In the genomic region with DNA sequence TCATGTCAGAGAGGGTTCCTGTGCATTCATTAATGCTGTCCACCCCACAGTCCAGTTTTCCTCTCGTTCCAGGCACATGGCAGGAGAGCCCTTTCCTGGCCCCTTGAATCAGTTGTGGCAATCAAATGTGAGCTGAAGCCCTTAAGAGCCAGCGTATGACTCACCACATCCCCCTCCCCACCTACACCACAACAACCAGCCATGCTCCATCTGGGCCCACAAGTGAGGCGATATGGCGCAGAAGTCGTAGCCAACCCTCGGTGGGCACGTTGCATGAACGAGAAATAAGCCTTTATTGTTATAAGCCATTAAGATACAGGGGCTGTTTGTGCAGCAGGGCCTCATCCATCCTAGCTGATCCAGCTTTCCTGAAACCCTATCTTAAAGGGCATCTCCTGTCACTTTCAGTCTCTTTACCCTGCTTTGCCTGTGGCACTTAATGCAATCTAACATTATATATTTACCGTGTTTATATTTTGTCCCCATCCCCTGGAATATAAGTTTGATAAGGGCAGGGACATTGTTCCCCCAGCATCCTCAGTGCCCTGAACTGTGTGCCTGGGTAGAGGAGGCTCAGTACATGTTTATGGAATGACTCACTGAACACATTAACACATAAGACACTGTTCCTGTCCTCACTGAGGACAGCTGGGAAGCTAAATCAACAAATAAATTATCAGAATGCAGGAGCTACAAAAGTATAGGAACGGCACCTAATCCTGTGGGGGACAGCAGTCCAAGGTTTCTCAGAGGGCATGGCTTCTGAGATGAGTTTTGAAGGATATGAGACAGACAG, we compare ENCODE assay signal across 26 cellular contexts. TPM values are rescaled to one million over a fixed set of nuclear protein-coding genes. Genes with fewer than 3 reads are reported as not detected.
"Had no signal": no experiment of that assay in that cellular context is flagged by ENCODE, and none has a peak within 500 bp of the region (broad histone marks: within the 10 kb centered on the region; RNA-seq: fewer than 3 reads in every experiment).

No MANE protein-coding gene starts in this region.

- H3K27ac ChIP-seq: body of pancreas, epithelial cell of prostate, esophagus squamous epithelium, left lung, lower lobe of right lung, neutrophil, skin epidermis, vagina, VCaP had no signal

- DNase-seq: activated CD4-positive, alpha-beta T cell treated with anti-CD3 and anti-CD28 coated beads for 4 hours; activated CD4-positive, alpha-beta T cell treated with anti-CD3 and anti-CD28 coated beads, Interleukin-2, amount 50 U/mL, for 4 hours; activated naive CD4-positive, alpha-beta T cell; activated T-cell treated with anti-CD3 and anti-CD28 coated beads for 4 hours; activated T-cell treated with anti-CD3 and anti-CD28 coated beads, Interleukin-2, amount 50 U/mL, for 72 hours; body of pancreas; dermis blood vessel endothelial cell; effector CD4-positive, alpha-beta T cell; esophagus squamous epithelium; left lung; lower lobe of right lung; mesenchymal stem cell; mucosa of descending colon; stimulated activated CD4-positive, alpha-beta T cell treated with anti-CD3 and anti-CD28 coated beads, Interleukin-12 subunit alpha, Interleukin-12 subunit beta, amount 100 ng/mL, for 4 hours; stimulated activated CD4-positive, alpha-beta T cell treated with anti-CD3 and anti-CD28 coated beads, Interleukin-4, amount 100 ng/mL, for 1 hour had no signal

- H3K27me3 ChIP-seq: body of pancreas, esophagus squamous epithelium, left lung, neutrophil, vagina had no signal

- H3K9me3 ChIP-seq: body of pancreas, esophagus squamous epithelium, left lung, lower lobe of right lung, mucosa of descending colon, neutrophil, vagina had no signal

- ATAC-seq: activated naive CD4-positive, alpha-beta T cell treated with anti-CD3 and anti-CD28 coated beads, Interleukin-2, amount 50 U/mL, for 72 hours; activated T-cell treated with anti-CD3 and anti-CD28 coated beads, Interleukin-2, amount 50 U/mL, for 72 hours; body of pancreas; left lung; lower lobe of right lung; mucosa of descending colon; natural killer cell treated with Interleukin-12 subunit alpha and Interleukin-12 subunit beta and Interleukin-15 and Interleukin-18, amount 100 ng/mL, for 72 hours; sciatic nerve; stimulated activated effector memory CD8-positive, alpha-beta T cell treated with anti-CD3 and anti-CD28 coated beads, Interleukin-12 subunit alpha, Interleukin-12 subunit beta, amount 100 ng/mL, for 72 hours had no signal

- H3K36me3 ChIP-seq: esophagus squamous epithelium, left lung, lower lobe of right lung, neutrophil, vagina had no signal

- H3K4me3 ChIP-seq: body of pancreas, esophagus squamous epithelium, left lung, lower lobe of right lung, mucosa of descending colon, skin epidermis, vagina had no signal

- H3K4me1 ChIP-seq: body of pancreas, esophagus squamous epithelium, left lung, lower lobe of right lung, vagina had no signal

RNA-seq across cellular contexts. Expression of a gene that starts 28.0 kb away (rescaled TPM):
- total RNA-seq: activated naive CD4-positive, alpha-beta T cell treated with anti-CD3 and anti-CD28 coated beads, Interleukin-2, amount 50 U/mL, for 72 hours; activated T-cell treated with anti-CD3 and anti-CD28 coated beads, Interleukin-2, amount 50 U/mL, for 72 hours; dermis blood vessel endothelial cell; myocyte; natural killer cell treated with Interleukin-12 subunit alpha and Interleukin-12 subunit beta and Interleukin-15 and Interleukin-18, amount 100 ng/mL, for 72 hours; osteocyte had no signal
